In genomic region chr19:44810555-44811447, GRCh38 we compare ENCODE assay signal across 1 cellular context.
TF ChIP-seq lines count a peak whose summit lies in the region.

No MANE protein-coding gene starts in this region.

TF ChIP-seq in GM23338, 12 proteins besides CTCF, POLR2A, EP300 and RAD21:
- TF ChIP-seq CREB1 (CRISPR knock-in tag; IDR thresholded peaks at IDR 0.05; ENCODE audit: low read depth) (no peak), EZH2phosphoT487 (IDR thresholded peaks at IDR 0.05; ENCODE audit: unreplicated experiment) (no peak), ZNF331 (CRISPR knock-in tag; IDR thresholded peaks at IDR 0.05; ENCODE audit: low read depth) (no peak), EZH2 (IDR thresholded peaks at IDR 0.05; ENCODE audit: low read depth, unreplicated experiment) (no peak), ETS1 (IDR thresholded peaks at IDR 0.05) (no peak), STAT1 (IDR thresholded peaks at IDR 0.05; ENCODE audit: unreplicated experiment) (no peak), REST (IDR thresholded peaks at IDR 0.05; ENCODE audit: unreplicated experiment) (no peak), NANOG (IDR thresholded peaks at IDR 0.05; ENCODE audit: borderline replicate concordance) (no peak), ZNF462 (CRISPR knock-in tag; IDR thresholded peaks at IDR 0.05) (no peak)
